Comparison of ENCODE assay signal across 2 cellular contexts in genomic region chr6:35739645-35740517, GRCh38.
TF ChIP-seq lines count a peak whose summit lies in the region.

No MANE protein-coding gene starts in this region.

TF ChIP-seq in K562, 482 proteins besides CTCF, POLR2A, EP300 and RAD21:
- TF ChIP-seq, protein P1, sequence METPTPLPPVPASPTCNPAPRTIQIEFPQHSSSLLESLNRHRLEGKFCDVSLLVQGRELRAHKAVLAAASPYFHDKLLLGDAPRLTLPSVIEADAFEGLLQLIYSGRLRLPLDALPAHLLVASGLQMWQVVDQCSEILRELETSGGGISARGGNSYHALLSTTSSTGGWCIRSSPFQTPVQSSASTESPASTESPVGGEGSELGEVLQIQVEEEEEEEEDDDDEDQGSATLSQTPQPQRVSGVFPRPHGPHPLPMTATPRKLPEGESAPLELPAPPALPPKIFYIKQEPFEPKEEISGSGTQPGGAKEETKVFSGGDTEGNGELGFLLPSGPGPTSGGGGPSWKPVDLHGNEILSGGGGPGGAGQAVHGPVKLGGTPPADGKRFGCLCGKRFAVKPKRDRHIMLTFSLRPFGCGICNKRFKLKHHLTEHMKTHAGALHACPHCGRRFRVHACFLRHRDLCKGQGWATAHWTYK (CRISPR knock-in tag; IDR thresholded peaks at IDR 0.05) = no peak
- 0 out of 2 replicates have a peak, but pooled peaks have one; percentile 18 for TF ChIP-seq ZNF384 (IDR thresholded peaks at IDR 0.05; ENCODE audit: low read depth, low read length)
- no peak for TF ChIP-seq HSF4 (CRISPR knock-in tag; IDR thresholded peaks at IDR 0.05; ENCODE audit: borderline replicate concordance)
- TF ChIP-seq DPF2 (IDR thresholded peaks at IDR 0.05) = 0 out of 2 replicates have a peak, but pooled peaks have one; percentile 16
- peak; percentile 26; the same call in 1 of the 2 replicates for TF ChIP-seq TAL1 (IDR thresholded peaks at IDR 0.05)
- TF ChIP-seq, protein P2, sequence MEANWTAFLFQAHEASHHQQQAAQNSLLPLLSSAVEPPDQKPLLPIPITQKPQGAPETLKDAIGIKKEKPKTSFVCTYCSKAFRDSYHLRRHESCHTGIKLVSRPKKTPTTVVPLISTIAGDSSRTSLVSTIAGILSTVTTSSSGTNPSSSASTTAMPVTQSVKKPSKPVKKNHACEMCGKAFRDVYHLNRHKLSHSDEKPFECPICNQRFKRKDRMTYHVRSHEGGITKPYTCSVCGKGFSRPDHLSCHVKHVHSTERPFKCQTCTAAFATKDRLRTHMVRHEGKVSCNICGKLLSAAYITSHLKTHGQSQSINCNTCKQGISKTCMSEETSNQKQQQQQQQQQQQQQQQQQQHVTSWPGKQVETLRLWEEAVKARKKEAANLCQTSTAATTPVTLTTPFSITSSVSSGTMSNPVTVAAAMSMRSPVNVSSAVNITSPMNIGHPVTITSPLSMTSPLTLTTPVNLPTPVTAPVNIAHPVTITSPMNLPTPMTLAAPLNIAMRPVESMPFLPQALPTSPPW (CRISPR knock-in tag; IDR thresholded peaks at IDR 0.05) = 0 out of 2 replicates have a peak, but pooled peaks have one; percentile 31
- TF ChIP-seq PYGO2 (tag; IDR thresholded peaks at IDR 0.05) = no peak
- 0 out of 3 replicates have a peak, but pooled peaks of 1 of the 2 experiments have one; percentile 19 for TF ChIP-seq CBX3 (IDR thresholded peaks at IDR 0.05; ENCODE audit: borderline replicate concordance in 1 of 2, low read length in 2 of 2)
- no peak for TF ChIP-seq REST (CRISPR knock-in tag; IDR thresholded peaks at IDR 0.05; ENCODE audit: low read depth)
- peak; percentile 74 for TF ChIP-seq CBFA2T3 (IDR thresholded peaks at IDR 0.05)
- TF ChIP-seq CREM (IDR thresholded peaks at IDR 0.05; ENCODE audit: low read depth) = 0 out of 2 replicates have a peak, but pooled peaks have one; percentile 4
- no peak for TF ChIP-seq ZNF354B (CRISPR knock-in tag; IDR thresholded peaks at IDR 0.05)
- TF ChIP-seq ZBTB43 (CRISPR knock-in tag; IDR thresholded peaks at IDR 0.05) = no peak
- TF ChIP-seq NR2F6 (CRISPR knock-in tag; IDR thresholded peaks at IDR 0.05) = no peak
- TF ChIP-seq, protein P3, sequence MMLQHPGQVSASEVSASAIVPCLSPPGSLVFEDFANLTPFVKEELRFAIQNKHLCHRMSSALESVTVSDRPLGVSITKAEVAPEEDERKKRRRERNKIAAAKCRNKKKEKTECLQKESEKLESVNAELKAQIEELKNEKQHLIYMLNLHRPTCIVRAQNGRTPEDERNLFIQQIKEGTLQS (IDR thresholded peaks at IDR 0.05) = no peak
- TF ChIP-seq, protein P3 (CRISPR knock-in tag; conservative IDR thresholded peaks at IDR 0.05) = no peak
- peak; percentile 27; the same call in 1 of the 2 replicates for TF ChIP-seq ARID1B (IDR thresholded peaks at IDR 0.05)
- peak in 1 of 3 experiments; percentile 27 for TF ChIP-seq YY1 (IDR thresholded peaks at IDR 0.05; ENCODE audit: borderline replicate concordance in 1 of 3, control insufficient read depth in 1 of 3, extremely low read depth in 1 of 3, insufficient read depth in 3 of 3, insufficient read length in 1 of 3, insufficient replicate concordance in 2 of 3, low read depth in 1 of 3, low read length in 2 of 3)
- no peak for TF ChIP-seq ZBTB1 (CRISPR knock-in tag; IDR thresholded peaks at IDR 0.05; ENCODE audit: borderline replicate concordance, low read depth)
- 0 out of 2 replicates have a peak, but pooled peaks have one; percentile 40 for TF ChIP-seq SPI1 (IDR thresholded peaks at IDR 0.05; ENCODE audit: borderline replicate concordance, low read depth, low read length)
- no peak for TF ChIP-seq NFE2 (IDR thresholded peaks at IDR 0.05; ENCODE audit: low read depth)
- TF ChIP-seq TEAD4 (IDR thresholded peaks at IDR 0.05; ENCODE audit: low read length) = 0 out of 2 replicates have a peak, but pooled peaks have one; percentile 24
- TF ChIP-seq TEAD4 (CRISPR knock-in tag; IDR thresholded peaks at IDR 0.05; ENCODE audit: borderline replicate concordance) = no peak

TF ChIP-seq in liver, 16 proteins besides CTCF, POLR2A, EP300 and RAD21:
- TF ChIP-seq JUND (IDR thresholded peaks at IDR 0.05) (no peak), FOXA1 (IDR thresholded peaks at IDR 0.05) (no peak), REST (IDR thresholded peaks at IDR 0.05) (peak; percentile 47), RXRA (IDR thresholded peaks at IDR 0.05) (peak in 1 of 2 donors; percentile 59), MAX (IDR thresholded peaks at IDR 0.05) (peak; percentile 38), SP1 (IDR thresholded peaks at IDR 0.05) (peak; percentile 90), TAF1 (conservative IDR thresholded peaks at IDR 0.05) (no peak), GABPA (IDR thresholded peaks at IDR 0.05 in 1 of 2, conservative IDR thresholded peaks at IDR 0.05 in 1 of 2) (no peak), ZBTB33 (IDR thresholded peaks at IDR 0.05) (peak; percentile 43), HNF4A (conservative IDR thresholded peaks at IDR 0.05) (peak; percentile 88 to 93), FOXA2 (IDR thresholded peaks at IDR 0.05) (no peak), HNF4G (IDR thresholded peaks at IDR 0.05) (peak; percentile 57), YY1 (IDR thresholded peaks at IDR 0.05) (peak; percentile 64), EGR1 (IDR thresholded peaks at IDR 0.05; ENCODE audit: low read depth in 2 of 2) (no peak), NR2F2 (IDR thresholded peaks at IDR 0.05) (no peak)
- TF ChIP-seq, protein P3 (IDR thresholded peaks at IDR 0.05) = no peak
TF ChIP-seq in liver: peak in this region for 8.
